Comparison of ENCODE assay signal across 31 cellular contexts in the genomic region with DNA sequence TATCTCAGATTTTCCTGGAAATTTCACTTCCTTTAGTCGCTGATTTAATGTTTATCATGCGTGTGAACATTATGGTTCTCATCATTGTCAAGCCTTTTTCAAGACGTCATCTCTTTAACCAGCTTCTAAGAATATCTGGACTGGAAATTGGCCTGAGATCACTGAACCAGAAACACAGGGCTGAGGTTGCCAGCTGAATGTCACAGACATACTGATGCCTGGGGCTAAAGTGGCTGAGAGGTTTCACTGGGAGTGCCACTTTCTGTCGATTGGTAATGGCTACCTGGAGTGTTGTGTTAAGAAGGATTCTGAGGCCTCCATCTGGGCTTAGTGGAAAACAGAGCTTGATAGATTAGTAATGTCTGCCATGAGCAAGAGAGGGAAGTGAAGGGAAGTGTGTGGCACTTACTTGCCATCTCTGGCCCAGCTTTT. TPM values are rescaled to one million over a fixed set of nuclear protein-coding genes. Genes with fewer than 3 reads are reported as not detected.
A peak's percentile ranks its signal among the peaks of the same experiment; 100 is the strongest.
DNase-seq lines count a peak whose midpoint lies in the region; ATAC-seq, FAIRE-seq and TF ChIP-seq lines count a peak whose summit lies in the region.
"Had no signal": no experiment of that assay in that cellular context is flagged by ENCODE, and none has a peak within 500 bp of the region (broad histone marks: within the 10 kb centered on the region; RNA-seq: fewer than 3 reads in every experiment).

No MANE protein-coding gene starts in this region.

- H2BK12ac ChIP-seq in H1 (ENCODE audit: low read depth, low read length): no peak overlapping the region

- POLR2A ChIA-PET in IMR-90 (lab: Charles Lee; ENCODE audit: unreplicated experiment): interaction anchor here (0.6 kb wide), 2 partner anchors 37 to 54 kb away, joined by 3 to 9 read pairs; no protein-coding TSS in a partner anchor
- POLR2A ChIA-PET in H1 (lab: Charles Lee; ENCODE audit: partially characterized antibody): no interaction called here

- dilution Hi-C loops in IMR-90 (cut with HindIII; ENCODE audit: low sequenced_read_pairs, unreplicated experiment): no loop called here

- H3K79me2 ChIP-seq in H1 (ENCODE audit: control insufficient read depth in 1 of 2, insufficient read depth in 2 of 2, low read length in 2 of 2) (no peaks in the 10 kb centered on the region), neural progenitor cell (ENCODE audit: low read depth) (no peaks in the 10 kb centered on the region)

- no peak; the same call in 1 of the 2 replicates for ATAC-seq in IMR-90 (ENCODE audit: low read depth)
- ATAC-seq: effector memory CD8-positive, alpha-beta T cell; esophagus mucosa; Panc1; stimulated activated effector memory CD8-positive, alpha-beta T cell treated with anti-CD3 and anti-CD28 coated beads, Interleukin-12 subunit alpha, Interleukin-12 subunit beta, amount 100 ng/mL, for 72 hours had no signal

- peaks cover 3% of the 10 kb centered on the region for H3F3A ChIP-seq in neural progenitor cell (ENCODE audit: low read depth)

- H3K23ac ChIP-seq in IMR-90 (ENCODE audit: low read depth, low read length): peak overlapping the region; percentile 55; the same call in 1 of the 2 replicates
- no peak overlapping the region for H3K23ac ChIP-seq in H1 (ENCODE audit: insufficient read length)

- no peak for TF ChIP-seq EP300 in H1 (IDR thresholded peaks at IDR 0.05; ENCODE audit: borderline replicate concordance in 1 of 2, low read depth in 2 of 2, low read length in 2 of 2)

- WGBS in IMR-90 (ENCODE audit: extremely low coverage in 2 of 2, insufficient read length in 1 of 2), 2 experiments: 100% methylated on average over 1 of the region's 4 CpGs; no CpG with 5 or more reads in 1 of the 2 experiments
- 87% methylated on average over 4 of the region's 4 CpGs; no CpG with 5 or more reads in 1 of the 2 experiments for WGBS in H1 (ENCODE audit: extremely low coverage in 1 of 2, insufficient coverage in 1 of 2, insufficient read length in 1 of 2, insufficient replicate concordance in 2 of 2, low coverage in 1 of 2, low lambda C conversion rate in 2 of 2, missing lambda C conversion rate in 1 of 2), 2 experiments

- H3K4me1 ChIP-seq in BLaER1 (peaks cover 16% of the 10 kb centered on the region), IMR-90 (ENCODE audit: control insufficient read depth, insufficient read depth, low read length) (peaks cover 8% of the 10 kb centered on the region), H1 (replicated peaks in 1 of 4; ENCODE audit: control insufficient read depth in 3 of 4, insufficient read depth in 4 of 4, low read length in 3 of 4) (peaks cover 0 to 3% (median 0%) of the 10 kb centered on the region in 4 experiments; a peak in 1 of 7 replicates), neural progenitor cell (no peaks in the 10 kb centered on the region)
- H3K4me1 ChIP-seq: colonic mucosa had no signal

- H3K56ac ChIP-seq in IMR-90 (ENCODE audit: extremely low read depth, insufficient read depth, low read length) (0 out of 2 replicates have a peak overlapping the region, but pooled peaks have one; percentile 26), H1 (replicated peaks; ENCODE audit: insufficient read length, low read depth, low read length) (no peak overlapping the region)

- H3K36me3 Mint-ChIP-seq in neural progenitor cell: peaks cover 2% of the 10 kb centered on the region
- H3K36me3 Mint-ChIP-seq: stimulated activated effector memory CD8-positive, alpha-beta T cell treated with anti-CD3 and anti-CD28 coated beads, Interleukin-12 subunit alpha, Interleukin-12 subunit beta, amount 100 ng/mL, for 72 hours had no signal

- H3K4me3 ChIP-seq in BLaER1 (no peak overlapping the region), IMR-90 (ENCODE audit: insufficient read depth, low read depth, low read length) (no peak overlapping the region), H1 (ENCODE audit: extremely low read depth in 1 of 4, insufficient read depth in 2 of 4, low read depth in 3 of 4, low read length in 4 of 4) (no peak overlapping the region), neural progenitor cell (no peak overlapping the region)
- H3K4me3 ChIP-seq: colonic mucosa, lung, MG63, skin epidermis, thoracic aorta had no signal

- CTCF ChIA-PET in IMR-90 (lab: Yijun Ruan, JAX) (interaction anchor here (1.0 to 1.4 kb wide), 2 partner anchors 118 to 121 kb away, joined by 3 read pairs; no protein-coding TSS in a partner anchor), H1 (lab: Charles Lee; ENCODE audit: partially characterized antibody) (interaction anchor here (1.6 kb wide), 1 partner anchor 79 kb away, joined by 5 read pairs; no protein-coding TSS in a partner anchor)

- H3K4me2 ChIP-seq in BLaER1 (peak overlapping the region; percentile 31), IMR-90 (ENCODE audit: low read depth, low read length) (no peak overlapping the region; the same call in 1 of the 2 replicates), H1 (ENCODE audit: insufficient read depth in 1 of 2, low read depth in 2 of 2, low read length in 2 of 2) (no peak overlapping the region), neural progenitor cell (no peak overlapping the region)

- H3K9ac ChIP-seq in BLaER1 (no peak overlapping the region), IMR-90 (ENCODE audit: low read depth, low read length) (peak overlapping the region; percentile 49; the same call in 1 of the 2 replicates), H1 (replicated peaks in 1 of 4; ENCODE audit: extremely low read depth in 1 of 4, low read depth in 3 of 4, low read length in 3 of 4) (no peak overlapping the region), neural progenitor cell (no peak overlapping the region)

- H3K23me2 ChIP-seq in H1 (ENCODE audit: low read depth, low read length): no peaks in the 10 kb centered on the region

- H3K9me3 ChIP-seq in BLaER1 (peaks cover 5% of the 10 kb centered on the region; the same call in 1 of the 2 replicates), IMR-90 (ENCODE audit: control insufficient read depth, insufficient read depth, low read length) (peaks cover 5% of the 10 kb centered on the region), H1 (ENCODE audit: insufficient read depth in 2 of 2, low read depth in 1 of 2, low read length in 1 of 2) (no peaks in the 10 kb centered on the region), neural progenitor cell (ENCODE audit: low read depth) (no peaks in the 10 kb centered on the region)
- H3K9me3 ChIP-seq: colonic mucosa, MG63, thoracic aorta had no signal

- H3K79me1 ChIP-seq in IMR-90 (ENCODE audit: low read depth in 1 of 2, low read length in 2 of 2) (no peaks in the 10 kb centered on the region), H1 (ENCODE audit: low read depth, low read length) (no peaks in the 10 kb centered on the region)

- H2BK20ac ChIP-seq in IMR-90 (ENCODE audit: low read depth, low read length) (peak overlapping the region; percentile 72), H1 (ENCODE audit: low read length) (no peak overlapping the region)

- TF ChIP-seq RAD21 in IMR-90 (IDR thresholded peaks at IDR 0.05; ENCODE audit: low read length) (no peak), H1 (IDR thresholded peaks at IDR 0.05 in 1 of 2, conservative IDR thresholded peaks at IDR 0.05 in 1 of 2; ENCODE audit: low read depth in 2 of 2, low read length in 2 of 2) (no peak)

- TF ChIP-seq CTCF in IMR-90 (conservative IDR thresholded peaks at IDR 0.05; ENCODE audit: low read depth, low read length) (no peak), H1 (IDR thresholded peaks at IDR 0.05; ENCODE audit: control extremely low read depth in 1 of 3, insufficient read depth in 1 of 3, low read depth in 1 of 3, low read length in 3 of 3) (no peak), neural progenitor cell (IDR thresholded peaks at IDR 0.05) (no peak)

- DNase-seq in IMR-90: no peak
- DNase-seq in H1 (ENCODE audit: low read depth in 1 of 2, low spot score in 2 of 2): no peak
- no peak for DNase-seq in neural progenitor cell (ENCODE audit: low spot score)
- no peak for DNase-seq in ACHN
- DNase-seq in ecto neural progenitor cell (ENCODE audit: low spot score): no peak
- no peak for DNase-seq in activated naive CD4-positive, alpha-beta T cell treated with anti-CD3 and anti-CD28 coated beads, Interleukin-2, amount 50 U/mL, for 16 hours
- no peak for DNase-seq in Kasumi-1 (lab: John Stamatoyannopoulos, UW)
- DNase-seq: activated CD4-positive, alpha-beta T cell treated with anti-CD3 and anti-CD28 coated beads, Interleukin-2, amount 10 ng/mL, durations not matched to agents 24 days and 14 days; activated naive CD4-positive, alpha-beta T cell; activated T-cell treated with anti-CD3 and anti-CD28 coated beads, Interleukin-2, amount 50 U/mL, for 48 hours; amygdala; colonic mucosa; effector memory CD8-positive, alpha-beta T cell; foreskin melanocyte; hypothalamus; MG63; NCI-H1417 treated with DMSO at 0.1 percent for 48 hours; NCI-H510A treated with DMSO at 0.1 percent for 48 hours; NK-92 treated with Interleukin-12 subunit alpha and Interleukin-12 subunit beta, amount 100 ng/mL, for 24 hours; WERI-Rb-1 had no signal

- H4K5ac ChIP-seq in IMR-90 (ENCODE audit: low read depth, low read length) (peak overlapping the region; percentile 93), H1 (ENCODE audit: insufficient read length, low read depth, low read length) (no peak overlapping the region)

- no peak for TF ChIP-seq POLR2A in IMR-90 (IDR thresholded peaks at IDR 0.05; ENCODE audit: low read depth, low read length)
- TF ChIP-seq POLR2A in H1 (IDR thresholded peaks at IDR 0.05; ENCODE audit: control extremely low read depth in 1 of 2, low read depth in 2 of 2, low read length in 2 of 2): no peak

- in situ Hi-C loops in IMR-90 (cut with MboI; ENCODE audit: low sequenced_read_pairs): no loop called here
- in situ Hi-C loops in ACHN (cut with HindIII; ENCODE audit: low pct_ligation_motif_present, low pct_unique_long_range_greater_than_20kb, low sequenced_read_pairs): no loop called here

- peak overlapping the region; percentile 84 for H2AK5ac ChIP-seq in IMR-90 (ENCODE audit: low read depth, low read length)
- H2AK5ac ChIP-seq in H1 (ENCODE audit: low read depth, low read length): no peak overlapping the region

- H3K4ac ChIP-seq in IMR-90 (ENCODE audit: low read depth, low read length): peak overlapping the region; percentile 80
- H3K4ac ChIP-seq in H1 (replicated peaks; ENCODE audit: insufficient read length, low read depth, low read length): no peak overlapping the region

- H3K27ac ChIP-seq in BLaER1: no peak overlapping the region
- H3K27ac ChIP-seq in IMR-90 (ENCODE audit: insufficient read depth, low read length): peak overlapping the region; percentile 99; the same call in 1 of the 2 replicates
- H3K27ac ChIP-seq in H1 (ENCODE audit: low read depth, low read length): no peak overlapping the region
- no peak overlapping the region for H3K27ac ChIP-seq in neural progenitor cell
- H3K27ac ChIP-seq: colonic mucosa, skin epidermis, thoracic aorta, WERI-Rb-1 had no signal

- H3K18ac ChIP-seq in IMR-90 (ENCODE audit: low read depth, low read length) (peak overlapping the region; percentile 97), H1 (ENCODE audit: extremely low read depth, low read length) (no peak overlapping the region)

- H3K9me3 Mint-ChIP-seq in neural progenitor cell: peaks cover 2% of the 10 kb centered on the region
- H3K9me3 Mint-ChIP-seq: activated CD4-positive, alpha-beta T cell treated with anti-CD3 and anti-CD28 coated beads, Interleukin-2, amount 10 ng/mL, durations not matched to agents 24 days and 14 days; effector memory CD8-positive, alpha-beta T cell; stimulated activated effector memory CD8-positive, alpha-beta T cell treated with anti-CD3 and anti-CD28 coated beads, Interleukin-12 subunit alpha, Interleukin-12 subunit beta, amount 100 ng/mL, for 72 hours; T-helper 2 cell treated with Interferon-gamma antibody and Interleukin-4, amounts not matched to agents 5 μg/mL and 100 μg/mL, for 36 hours had no signal

- no peaks in the 10 kb centered on the region for H3K27me3 ChIP-seq in BLaER1
- no peaks in the 10 kb centered on the region for H3K27me3 ChIP-seq in IMR-90 (ENCODE audit: control insufficient read depth, insufficient read depth, low read length)
- no peaks in the 10 kb centered on the region for H3K27me3 ChIP-seq in H1 (replicated peaks in 1 of 4; ENCODE audit: control insufficient read depth in 3 of 4, extremely low read depth in 1 of 4, insufficient read depth in 3 of 4, low read length in 3 of 4)
- no peaks in the 10 kb centered on the region for H3K27me3 ChIP-seq in neural progenitor cell
- H3K27me3 ChIP-seq: colonic mucosa, MG63 had no signal

- no peaks in the 10 kb centered on the region for H4K20me1 ChIP-seq in BLaER1
- no peaks in the 10 kb centered on the region for H4K20me1 ChIP-seq in IMR-90 (ENCODE audit: insufficient read depth, low read length)
- peaks cover 0 to 1% of the 10 kb centered on the region in 2 experiments for H4K20me1 ChIP-seq in H1 (replicated peaks in 1 of 2; ENCODE audit: control insufficient read depth in 1 of 2, insufficient read depth in 2 of 2, low read length in 2 of 2)
- no peaks in the 10 kb centered on the region for H4K20me1 ChIP-seq in neural progenitor cell (ENCODE audit: low read depth)

- H2AK9ac ChIP-seq in IMR-90 (replicated peaks; ENCODE audit: low read depth, low read length, poor library complexity): no peak overlapping the region

- peak overlapping the region; percentile 32; the same call in 1 of the 3 replicates for H2BK15ac ChIP-seq in IMR-90 (ENCODE audit: low read depth, low read length)
- no peak overlapping the region for H2BK15ac ChIP-seq in H1 (ENCODE audit: low read length)

- H3K4me3 Mint-ChIP-seq in neural progenitor cell: no peak overlapping the region
- H3K4me3 Mint-ChIP-seq: activated CD4-positive, alpha-beta T cell treated with anti-CD3 and anti-CD28 coated beads, Interleukin-2, amount 10 ng/mL, durations not matched to agents 24 days and 14 days; CD14-positive monocyte; effector memory CD8-positive, alpha-beta T cell; IgD-negative memory B cell; stimulated activated effector memory CD8-positive, alpha-beta T cell treated with anti-CD3 and anti-CD28 coated beads, Interleukin-12 subunit alpha, Interleukin-12 subunit beta, amount 100 ng/mL, for 72 hours; T-helper 2 cell treated with Interferon-gamma antibody and Interleukin-4, amounts not matched to agents 5 μg/mL and 100 μg/mL, for 36 hours had no signal

- H4K8ac ChIP-seq in IMR-90 (ENCODE audit: low read depth in 2 of 2, low read length in 2 of 2) (peak overlapping the region; percentile 62 to 86; a peak in 3 of 4 replicates), H1 (ENCODE audit: extremely low read depth, insufficient read depth, low read length) (no peak overlapping the region)

- H3K27ac Mint-ChIP-seq in neural progenitor cell: peak overlapping the region; percentile 22
- H3K27ac Mint-ChIP-seq: activated CD4-positive, alpha-beta T cell treated with anti-CD3 and anti-CD28 coated beads, Interleukin-2, amount 10 ng/mL, durations not matched to agents 24 days and 14 days; effector memory CD8-positive, alpha-beta T cell; IgD-negative memory B cell; stimulated activated effector memory CD8-positive, alpha-beta T cell treated with anti-CD3 and anti-CD28 coated beads, Interleukin-12 subunit alpha, Interleukin-12 subunit beta, amount 100 ng/mL, for 72 hours; T-helper 2 cell treated with Interferon-gamma antibody and Interleukin-4, amounts not matched to agents 5 μg/mL and 100 μg/mL, for 36 hours had no signal

- BruUV-seq in IMR-90 (replicated peaks; lab: Mats Ljungman, UMichigan): no TSS peak

- FAIRE-seq in H1 (lab: Jason Lieb, UNC): no peak
- FAIRE-seq: bronchial epithelial cell had no signal

- peaks cover 6% of the 10 kb centered on the region for H3K27me3 Mint-ChIP-seq in neural progenitor cell (ENCODE audit: insufficient read depth, low read depth)
- H3K27me3 Mint-ChIP-seq: activated CD4-positive, alpha-beta T cell treated with anti-CD3 and anti-CD28 coated beads, Interleukin-2, amount 10 ng/mL, durations not matched to agents 24 days and 14 days; effector memory CD8-positive, alpha-beta T cell had no signal

- H4K91ac ChIP-seq in IMR-90 (ENCODE audit: insufficient read depth, low read depth, low read length): peak overlapping the region; percentile 66
- no peak overlapping the region for H4K91ac ChIP-seq in H1 (replicated peaks; ENCODE audit: insufficient read length, low read length)

- peaks cover 6% of the 10 kb centered on the region; the same call in 1 of the 2 replicates for H3K9me1 ChIP-seq in IMR-90 (ENCODE audit: insufficient read depth, low read length)

- intact Hi-C loops in IMR-90 (cut with micrococcal nuclease): loop anchor here (2.0 kb wide), 1 partner anchor 37 kb away; no protein-coding TSS in a partner anchor

- peak overlapping the region; percentile 82 for H2BK5ac ChIP-seq in IMR-90 (ENCODE audit: low read depth, low read length, poor library complexity, severe bottlenecking)
- H2BK5ac ChIP-seq in H1 (ENCODE audit: low read depth, low read length): no peak overlapping the region

- peak overlapping the region; percentile 52 for H2AFZ ChIP-seq in IMR-90 (replicated peaks; ENCODE audit: low read length, poor library complexity)
- no peak overlapping the region for H2AFZ ChIP-seq in H1 (ENCODE audit: low read length)
- no peak overlapping the region for H2AFZ ChIP-seq in neural progenitor cell (replicated peaks)

- H3K14ac ChIP-seq in IMR-90 (replicated peaks; ENCODE audit: low read depth, low read length): peak overlapping the region; percentile 49; the same call in 1 of the 2 replicates
- H3K14ac ChIP-seq in H1 (ENCODE audit: insufficient read length): no peak overlapping the region

- H3K36me3 ChIP-seq in BLaER1: no peaks in the 10 kb centered on the region
- peaks cover 55% of the 10 kb centered on the region for H3K36me3 ChIP-seq in IMR-90 (ENCODE audit: control insufficient read depth, insufficient read depth, low read length)
- H3K36me3 ChIP-seq in H1 (ENCODE audit: control insufficient read depth in 2 of 4, insufficient read depth in 4 of 4, low read length in 3 of 4): no peaks in the 10 kb centered on the region; a peak in 1 of 8 replicates
- H3K36me3 ChIP-seq in neural progenitor cell: no peaks in the 10 kb centered on the region
- H3K36me3 ChIP-seq: colonic mucosa, MG63, thoracic aorta, WERI-Rb-1 had no signal

- peaks cover 4% of the 10 kb centered on the region for H3K4me1 Mint-ChIP-seq in neural progenitor cell
- H3K4me1 Mint-ChIP-seq: activated CD4-positive, alpha-beta T cell treated with anti-CD3 and anti-CD28 coated beads, Interleukin-2, amount 10 ng/mL, durations not matched to agents 24 days and 14 days; CD14-positive monocyte; IgD-negative memory B cell; stimulated activated effector memory CD8-positive, alpha-beta T cell treated with anti-CD3 and anti-CD28 coated beads, Interleukin-12 subunit alpha, Interleukin-12 subunit beta, amount 100 ng/mL, for 72 hours had no signal

- peak overlapping the region; percentile 64 for H2BK120ac ChIP-seq in IMR-90 (ENCODE audit: low read depth, low read length)
- no peak overlapping the region for H2BK120ac ChIP-seq in H1 (replicated peaks; ENCODE audit: low read depth, low read length)

RNA-seq across cellular contexts. Expression of a gene that starts 54.2 kb away (rescaled TPM):
- 35.0 and 37.5 TPM in 2 replicates for total RNA-seq in IMR-90 (2012; rRNA removed)
- polyA plus RNA-seq in IMR-90 (2012; rRNA removed): 21.3 and 23.1 TPM in 2 replicates
- polyA plus RNA-seq in IMR-90 (2012; cell fraction: cytosol; rRNA removed): 17.6 and 30.1 TPM in 2 replicates
- 26.7 and 30.7 TPM in 2 replicates for polyA plus RNA-seq in IMR-90 (2012; cell fraction: nucleus; rRNA removed; ENCODE audit: low replicate concordance)
- total RNA-seq in H1 (2021; fragmentation: NEBNext Ultra II Directional; extraction: Animal tissue kit (Norgen Biotek cat#: 25700)): 5.1 and 6.4 TPM in 2 replicates
- 2.7 and 3.6 TPM in 2 replicates for polyA plus RNA-seq in H1 (2011; rRNA removed)
- polyA plus RNA-seq in H1 (2011; cell fraction: cytosol; rRNA removed): 3.5 TPM
- polyA plus RNA-seq in H1 (2011; cell fraction: nucleus; rRNA removed): 5.6 TPM
- polyA plus RNA-seq in H1 (2012, experiment 1 of 2): 3.2 to 4.7 TPM (median 4.0 TPM) in 4 replicates
- polyA plus RNA-seq in H1 (2012, experiment 2 of 2): 2.0 TPM
- 6.6 TPM for polyA plus RNA-seq in H1 (2013, experiment 1 of 2)
- 6.2 TPM for polyA plus RNA-seq in H1 (2013, experiment 2 of 2)
- 4.0 and 7.3 TPM in 2 replicates for polyA minus RNA-seq in H1 (2011; rRNA and poly(A)+ RNA removed)
- 4.4 TPM for polyA minus RNA-seq in H1 (2011; cell fraction: cytosol; rRNA and poly(A)+ RNA removed)
- polyA minus RNA-seq in H1 (2011; cell fraction: nucleus; rRNA and poly(A)+ RNA removed): 4.8 TPM
- 0.11 and 0.50 TPM in 2 replicates for total RNA-seq in neural progenitor cell (ENCODE audit: low replicate concordance)
- polyA plus RNA-seq: IgD-negative memory B cell had no signal
